In genomic region chr19:2145831-2146241, GRCh38 we compare ENCODE assay signal across 1 cellular context.
TF ChIP-seq lines count a peak whose summit lies in the region.

No MANE protein-coding gene starts in this region.

TF ChIP-seq in GM23338, 12 proteins besides CTCF, POLR2A, EP300 and RAD21:
- TF ChIP-seq ZNF331 (CRISPR knock-in tag; IDR thresholded peaks at IDR 0.05; ENCODE audit: low read depth) (no peak), REST (IDR thresholded peaks at IDR 0.05; ENCODE audit: unreplicated experiment) (peak; percentile 63)
TF ChIP-seq in GM23338: peak in this region for 1.
